8 cellular contexts compared by ENCODE assay signal in the genomic region with DNA sequence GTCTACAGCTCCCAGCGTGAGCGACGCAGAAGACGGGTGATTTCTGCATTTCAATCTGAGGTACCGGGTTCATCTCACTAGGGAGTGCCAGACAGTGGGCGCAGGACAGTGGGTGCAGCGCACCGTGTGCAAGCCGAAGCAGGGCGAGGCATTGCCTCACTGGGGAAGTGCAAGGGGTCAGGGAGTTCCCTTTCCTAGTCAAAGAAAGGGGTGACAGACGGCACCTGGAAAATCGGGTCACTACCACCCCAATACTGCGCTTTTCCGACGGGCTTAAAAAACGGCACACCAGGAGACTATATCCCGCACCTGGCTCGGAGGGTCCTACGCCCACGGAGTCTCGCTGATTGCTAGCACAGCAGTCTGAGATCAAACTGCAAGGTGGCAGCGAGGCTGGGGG.
DNase-seq lines count a peak whose midpoint lies in the region; ATAC-seq and TF ChIP-seq lines count a peak whose summit lies in the region.
"Not testable (repeated sequence)": the region's sequence is repeated elsewhere in the genome, so short reads cannot be mapped to it uniquely, and the experiment has no call there.

No MANE protein-coding gene starts in this region.

- H3K27me3 Mint-ChIP-seq in Calu3 (ENCODE audit: unreplicated experiment), result peaks cover 13% of the 10 kb centered on the region
- peaks cover 24% of the 10 kb centered on the region for H3K27me3 Mint-ChIP-seq in T-helper 1 cell treated with Interleukin-12 subunit alpha and Interleukin-12 subunit beta and Interleukin-4 antibody, amounts not matched to agents 30 μg/mL and 1 μg/mL, for 36 hours (ENCODE audit: low read depth)
- H3K27me3 Mint-ChIP-seq in MCF 10A (ENCODE audit: insufficient read depth, unreplicated experiment); neural progenitor cell (ENCODE audit: insufficient read depth, low read depth): not testable (repeated sequence)
- peaks cover 53% of the 10 kb centered on the region for H3K27me3 Mint-ChIP-seq in stimulated activated naive CD8-positive, alpha-beta T cell treated with anti-CD3 and anti-CD28 coated beads, Interleukin-15, amount 100 ng/mL, for 72 hours

- H3K9me3 ChIP-seq in cardiac muscle cell (ENCODE audit: low read depth); neural progenitor cell (ENCODE audit: low read depth): not testable (repeated sequence)

- H3K27ac Mint-ChIP-seq in Calu3 (ENCODE audit: unreplicated experiment); T-helper 1 cell treated with Interleukin-12 subunit alpha and Interleukin-12 subunit beta and Interleukin-4 antibody, amounts not matched to agents 30 μg/mL and 1 μg/mL, for 36 hours; MCF 10A (ENCODE audit: low read depth, unreplicated experiment); stimulated activated naive CD8-positive, alpha-beta T cell treated with anti-CD3 and anti-CD28 coated beads, Interleukin-15, amount 100 ng/mL, for 72 hours: not testable (repeated sequence)
- H3K27ac Mint-ChIP-seq in neural progenitor cell, result peak overlapping the region; percentile 47

- TF ChIP-seq CTCF in Calu3 (IDR thresholded peaks at IDR 0.05; ENCODE audit: unreplicated experiment); MCF 10A (IDR thresholded peaks at IDR 0.05; ENCODE audit: unreplicated experiment); cardiac muscle cell (IDR thresholded peaks at IDR 0.05; ENCODE audit: low read depth, low read length); kidney epithelial cell (IDR thresholded peaks at IDR 0.05; ENCODE audit: insufficient read depth, low read length, poor library complexity, severe bottlenecking); neural progenitor cell (IDR thresholded peaks at IDR 0.05): not testable (repeated sequence)

- H3K4me1 Mint-ChIP-seq in Calu3 (ENCODE audit: low read depth, unreplicated experiment); T-helper 1 cell treated with Interleukin-12 subunit alpha and Interleukin-12 subunit beta and Interleukin-4 antibody, amounts not matched to agents 30 μg/mL and 1 μg/mL, for 36 hours (ENCODE audit: low read depth); MCF 10A (ENCODE audit: insufficient read depth, unreplicated experiment): not testable (repeated sequence)
- peaks cover 32% of the 10 kb centered on the region for H3K4me1 Mint-ChIP-seq in neural progenitor cell
- H3K4me1 Mint-ChIP-seq in stimulated activated naive CD8-positive, alpha-beta T cell treated with anti-CD3 and anti-CD28 coated beads, Interleukin-15, amount 100 ng/mL, for 72 hours, result peaks cover 11% of the 10 kb centered on the region

- not testable (repeated sequence) for H3K9me3 Mint-ChIP-seq in Calu3 (ENCODE audit: low read depth, unreplicated experiment); T-helper 1 cell treated with Interleukin-12 subunit alpha and Interleukin-12 subunit beta and Interleukin-4 antibody, amounts not matched to agents 30 μg/mL and 1 μg/mL, for 36 hours; MCF 10A (ENCODE audit: unreplicated experiment); neural progenitor cell; stimulated activated naive CD8-positive, alpha-beta T cell treated with anti-CD3 and anti-CD28 coated beads, Interleukin-15, amount 100 ng/mL, for 72 hours

- H2AFZ ChIP-seq in neural progenitor cell (replicated peaks), result peak overlapping the region; percentile 82

- H4K20me1 ChIP-seq in neural progenitor cell (ENCODE audit: low read depth), result not testable (repeated sequence)

- H3K27me3 ChIP-seq in cardiac muscle cell; kidney epithelial cell (ENCODE audit: control insufficient read depth, insufficient read depth, low read length); neural progenitor cell: not testable (repeated sequence)

- intact Hi-C loops in Calu3 (cut with micrococcal nuclease; ENCODE audit: unreplicated experiment); MCF 10A (cut with micrococcal nuclease): not testable (repeated sequence)

- not testable (repeated sequence) for ATAC-seq in stimulated activated naive CD8-positive, alpha-beta T cell treated with anti-CD3 and anti-CD28 coated beads, Interleukin-15, amount 100 ng/mL, for 72 hours

- H3K9ac ChIP-seq in neural progenitor cell, result not testable (repeated sequence)

- H3K4me1 ChIP-seq in cardiac muscle cell (ENCODE audit: low read depth) (peaks cover 12% of the 10 kb centered on the region), neural progenitor cell (peaks cover 32% of the 10 kb centered on the region)

- CTCF ChIA-PET in Calu3 (lab: Charles Lee) (interaction anchor here (1.3 kb wide), 1 partner anchor 15 kb away, joined by 3 read pairs; no protein-coding TSS in a partner anchor), MCF 10A (lab: Yijun Ruan, JAX) (interaction anchor here (0.6 kb wide), 1 partner anchor 396 kb away, joined by 4 read pairs; no protein-coding TSS in a partner anchor)

- POLR2A ChIA-PET in MCF 10A (lab: Yijun Ruan, JAX), result interaction anchor here (1.2 kb wide), 1 partner anchor 34 kb away, joined by 3 read pairs; a partner anchor contains a TSS

- DNase-seq in Calu3; Jurkat, Clone E6-1 (ENCODE audit: low read depth, low spot score); MCF 10A (ENCODE audit: unreplicated experiment); cardiac muscle cell (ENCODE audit: low read depth in 1 of 2, low spot score in 1 of 2); kidney epithelial cell (ENCODE audit: low read depth); neural progenitor cell (ENCODE audit: low spot score); stimulated activated naive CD8-positive, alpha-beta T cell treated with anti-CD3 and anti-CD28 coated beads, Interleukin-15, amount 100 ng/mL, for 72 hours: not testable (repeated sequence)

- peaks cover 12% of the 10 kb centered on the region for H3F3A ChIP-seq in neural progenitor cell (ENCODE audit: low read depth)

- 0 out of 2 replicates have a peak overlapping the region, but pooled peaks have one; percentile 16 for H3K4me3 ChIP-seq in Jurkat, Clone E6-1 (ENCODE audit: low read length)
- H3K4me3 ChIP-seq in cardiac muscle cell, result peak overlapping the region; percentile 16
- peak overlapping the region; percentile 28 for H3K4me3 ChIP-seq in kidney epithelial cell (ENCODE audit: low read depth, low read length)
- peak overlapping the region; percentile 49 for H3K4me3 ChIP-seq in neural progenitor cell

- H3K36me3 ChIP-seq in cardiac muscle cell; kidney epithelial cell (ENCODE audit: control insufficient read depth, insufficient read depth, low read length); neural progenitor cell: not testable (repeated sequence)

- BruUV-seq in Calu3 (replicated peaks; lab: Mats Ljungman, UMichigan); MCF 10A (replicated peaks; lab: Mats Ljungman, UMichigan): not testable (repeated sequence)

- H3K4me2 ChIP-seq in neural progenitor cell, result peak overlapping the region; percentile 73

- H3K27ac ChIP-seq in cardiac muscle cell, neural progenitor cell: not testable (repeated sequence)

- H3K79me2 ChIP-seq in neural progenitor cell (ENCODE audit: low read depth), result not testable (repeated sequence)

- peak overlapping the region; percentile 70 for H3K4me3 Mint-ChIP-seq in Calu3 (ENCODE audit: low read depth, unreplicated experiment)
- peak overlapping the region; percentile 25 for H3K4me3 Mint-ChIP-seq in T-helper 1 cell treated with Interleukin-12 subunit alpha and Interleukin-12 subunit beta and Interleukin-4 antibody, amounts not matched to agents 30 μg/mL and 1 μg/mL, for 36 hours
- peak overlapping the region; percentile 65 for H3K4me3 Mint-ChIP-seq in MCF 10A (ENCODE audit: unreplicated experiment)
- peak overlapping the region; percentile 84 for H3K4me3 Mint-ChIP-seq in neural progenitor cell
- H3K4me3 Mint-ChIP-seq in stimulated activated naive CD8-positive, alpha-beta T cell treated with anti-CD3 and anti-CD28 coated beads, Interleukin-15, amount 100 ng/mL, for 72 hours, result peak overlapping the region; percentile 32 to 39

- H3K36me3 Mint-ChIP-seq in Calu3 (ENCODE audit: insufficient read depth, unreplicated experiment); T-helper 1 cell treated with Interleukin-12 subunit alpha and Interleukin-12 subunit beta and Interleukin-4 antibody, amounts not matched to agents 30 μg/mL and 1 μg/mL, for 36 hours (ENCODE audit: low read depth); MCF 10A (ENCODE audit: insufficient read depth, unreplicated experiment); neural progenitor cell: not testable (repeated sequence)

Comparison
In these comparisons a context has a peak if more than half of its experiments do, and no peak if none do; other contexts are left out.
1. H3K4me3 Mint-ChIP-seq: peak in every context shown above with its lines; median percentile 84 in neural progenitor cell; 70 in Calu3; 65 in MCF 10A; 36 in stimulated activated naive CD8-positive, alpha-beta T cell treated with anti-CD3 and anti-CD28 coated beads, Interleukin-15, amount 100 ng/mL, for 72 hours; 25 in T-helper 1 cell treated with Interleukin-12 subunit alpha and Interleukin-12 subunit beta and Interleukin-4 antibody, amounts not matched to agents 30 μg/mL and 1 μg/mL, for 36 hours.